ENCODE assay signal across 1 cellular context in the genomic region with DNA sequence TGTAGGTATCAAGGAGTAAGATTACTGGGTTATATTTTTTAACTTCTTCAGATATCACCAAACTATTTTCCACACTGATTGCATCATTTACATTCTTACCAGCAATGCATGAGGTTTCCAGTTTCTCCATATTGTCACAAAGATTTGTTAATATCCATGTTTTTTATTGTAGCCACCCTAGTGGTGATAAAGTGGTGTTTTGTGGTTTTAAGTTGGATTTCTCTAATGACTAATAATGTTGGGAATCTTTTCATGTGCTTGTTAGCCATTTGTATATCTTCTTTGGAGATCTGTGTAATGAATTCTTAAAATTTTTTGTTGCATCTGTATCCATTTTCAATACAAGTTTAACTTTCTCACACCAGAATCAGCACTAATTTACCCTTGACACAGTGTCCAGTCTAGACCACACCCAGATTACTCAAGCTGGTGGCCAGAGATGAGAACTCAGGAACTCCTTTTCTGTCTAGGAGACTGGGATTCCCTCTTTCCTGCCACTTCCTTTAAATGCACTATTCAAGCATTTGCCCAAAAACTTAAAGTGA.
TF ChIP-seq lines count a peak whose summit lies in the region.

No MANE protein-coding gene starts in this region.

TF ChIP-seq in HepG2, 621 proteins besides CTCF, POLR2A, EP300 and RAD21 (continued from another document):
- TF ChIP-seq, protein P1, sequence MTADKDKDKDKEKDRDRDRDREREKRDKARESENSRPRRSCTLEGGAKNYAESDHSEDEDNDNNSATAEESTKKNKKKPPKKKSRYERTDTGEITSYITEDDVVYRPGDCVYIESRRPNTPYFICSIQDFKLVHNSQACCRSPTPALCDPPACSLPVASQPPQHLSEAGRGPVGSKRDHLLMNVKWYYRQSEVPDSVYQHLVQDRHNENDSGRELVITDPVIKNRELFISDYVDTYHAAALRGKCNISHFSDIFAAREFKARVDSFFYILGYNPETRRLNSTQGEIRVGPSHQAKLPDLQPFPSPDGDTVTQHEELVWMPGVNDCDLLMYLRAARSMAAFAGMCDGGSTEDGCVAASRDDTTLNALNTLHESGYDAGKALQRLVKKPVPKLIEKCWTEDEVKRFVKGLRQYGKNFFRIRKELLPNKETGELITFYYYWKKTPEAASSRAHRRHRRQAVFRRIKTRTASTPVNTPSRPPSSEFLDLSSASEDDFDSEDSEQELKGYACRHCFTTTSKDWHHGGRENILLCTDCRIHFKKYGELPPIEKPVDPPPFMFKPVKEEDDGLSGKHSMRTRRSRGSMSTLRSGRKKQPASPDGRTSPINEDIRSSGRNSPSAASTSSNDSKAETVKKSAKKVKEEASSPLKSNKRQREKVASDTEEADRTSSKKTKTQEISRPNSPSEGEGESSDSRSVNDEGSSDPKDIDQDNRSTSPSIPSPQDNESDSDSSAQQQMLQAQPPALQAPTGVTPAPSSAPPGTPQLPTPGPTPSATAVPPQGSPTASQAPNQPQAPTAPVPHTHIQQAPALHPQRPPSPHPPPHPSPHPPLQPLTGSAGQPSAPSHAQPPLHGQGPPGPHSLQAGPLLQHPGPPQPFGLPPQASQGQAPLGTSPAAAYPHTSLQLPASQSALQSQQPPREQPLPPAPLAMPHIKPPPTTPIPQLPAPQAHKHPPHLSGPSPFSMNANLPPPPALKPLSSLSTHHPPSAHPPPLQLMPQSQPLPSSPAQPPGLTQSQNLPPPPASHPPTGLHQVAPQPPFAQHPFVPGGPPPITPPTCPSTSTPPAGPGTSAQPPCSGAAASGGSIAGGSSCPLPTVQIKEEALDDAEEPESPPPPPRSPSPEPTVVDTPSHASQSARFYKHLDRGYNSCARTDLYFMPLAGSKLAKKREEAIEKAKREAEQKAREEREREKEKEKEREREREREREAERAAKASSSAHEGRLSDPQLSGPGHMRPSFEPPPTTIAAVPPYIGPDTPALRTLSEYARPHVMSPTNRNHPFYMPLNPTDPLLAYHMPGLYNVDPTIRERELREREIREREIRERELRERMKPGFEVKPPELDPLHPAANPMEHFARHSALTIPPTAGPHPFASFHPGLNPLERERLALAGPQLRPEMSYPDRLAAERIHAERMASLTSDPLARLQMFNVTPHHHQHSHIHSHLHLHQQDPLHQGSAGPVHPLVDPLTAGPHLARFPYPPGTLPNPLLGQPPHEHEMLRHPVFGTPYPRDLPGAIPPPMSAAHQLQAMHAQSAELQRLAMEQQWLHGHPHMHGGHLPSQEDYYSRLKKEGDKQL (CRISPR knock-in tag; IDR thresholded peaks at IDR 0.05; ENCODE audit: low read depth), result no peak
